Comparison of ENCODE assay signal across 8 cellular contexts in genomic region chr16:30354423-30355143, GRCh38. TPM values are rescaled to one million over a fixed set of nuclear protein-coding genes. Genes with fewer than 3 reads are reported as not detected.
A peak's percentile ranks its signal among the peaks of the same experiment; 100 is the strongest.
DNase-seq lines count a peak whose midpoint lies in the region; ATAC-seq and TF ChIP-seq lines count a peak whose summit lies in the region.

No MANE protein-coding gene starts in this region.

- peaks cover 66% of the 10 kb centered on the region for H3K79me2 ChIP-seq in Loucy (ENCODE audit: insufficient read depth, low read length)

- 3 to 4% methylated on average over 32 to 36 of the region's 36 CpGs for WGBS in mesodermal cell (ENCODE audit: insufficient coverage in 2 of 2), 2 experiments
- WGBS in aorta, 2 donors: 1% methylated on average over 35 to 36 of the region's 36 CpGs

- H3K9me2 ChIP-seq in Loucy (replicated peaks; ENCODE audit: low read depth, low read length): no peaks in the 10 kb centered on the region

- H3K9me3 ChIP-seq in Loucy (ENCODE audit: insufficient read depth, low read depth, low read length) (no peaks in the 10 kb centered on the region), mesodermal cell (ENCODE audit: control insufficient read depth, low read length) (no peaks in the 10 kb centered on the region), aorta (ENCODE audit: control insufficient read depth, low read length) (no peaks in the 10 kb centered on the region)

- peak overlapping the region; percentile 88 for H3K27ac Mint-ChIP-seq in activated CD8-positive, alpha-beta memory T cell treated with anti-CD3 and anti-CD28 coated beads, Interleukin-2, amount 10 ng/mL, durations not matched to agents 7 days and 5 days

- H2AFZ ChIP-seq in Loucy (ENCODE audit: low read length): peak overlapping the region; percentile 80

- H3F3A ChIP-seq in Loucy (ENCODE audit: low read depth): peaks cover 5% of the 10 kb centered on the region; the same call in 1 of the 2 replicates

- peaks cover 44% of the 10 kb centered on the region; the same call in 1 of the 2 replicates for H3K36me3 ChIP-seq in Loucy (ENCODE audit: insufficient read depth, low read length)
- peaks cover 78% of the 10 kb centered on the region for H3K36me3 ChIP-seq in mesodermal cell (ENCODE audit: control insufficient read depth, insufficient read depth, low read length)
- peaks cover 0 to 6% of the 10 kb centered on the region in 2 donors for H3K36me3 ChIP-seq in aorta (ENCODE audit: control insufficient read depth in 1 of 2, insufficient read depth in 2 of 2, low read length in 1 of 2)

- intact Hi-C loops in aorta (cut with DNase I): loop anchor here in 1 of 2 donors (2.0 kb wide), 1 partner anchor 20 kb away; no protein-coding TSS in a partner anchor

- DNase-seq in activated CD8-positive, alpha-beta memory T cell treated with anti-CD3 and anti-CD28 coated beads, Interleukin-2, amount 10 ng/mL, durations not matched to agents 7 days and 5 days: no peak
- DNase-seq in activated CD8-positive, alpha-beta memory T cell treated with anti-CD3 and anti-CD28 coated beads for 24 hours: no peak
- DNase-seq in choroid plexus epithelial cell (ENCODE audit: low read depth): no peak
- DNase-seq in aorta: peak; percentile 51 to 53
- no peak for DNase-seq in stimulated activated naive CD4-positive, alpha-beta T cell treated with Interleukin-2 at 50 U/mL for 16 hours (lab: John Stamatoyannopoulos, UW)
- DNase-seq in inferior parietal cortex (ENCODE audit: extremely low spot score): no peak

- H4K20me1 ChIP-seq in Loucy (ENCODE audit: insufficient read depth, low read length, poor library complexity, severe bottlenecking): peaks cover 12% of the 10 kb centered on the region

- H3K9ac ChIP-seq in Loucy (ENCODE audit: low read depth, low read length, poor library complexity, severe bottlenecking): peak overlapping the region; percentile 88

- H3K4me1 ChIP-seq in Loucy (ENCODE audit: insufficient read depth, low read length, poor library complexity, severe bottlenecking) (peaks cover 28% of the 10 kb centered on the region), mesodermal cell (ENCODE audit: control insufficient read depth, insufficient read depth, low read length, poor library complexity, severe bottlenecking) (peaks cover 13% of the 10 kb centered on the region), aorta (ENCODE audit: control insufficient read depth in 1 of 2, insufficient read depth in 2 of 2, low read length in 2 of 2) (no peaks in the 10 kb centered on the region)

- peaks cover 66% of the 10 kb centered on the region for H3K4me1 Mint-ChIP-seq in activated CD8-positive, alpha-beta memory T cell treated with anti-CD3 and anti-CD28 coated beads, Interleukin-2, amount 10 ng/mL, durations not matched to agents 7 days and 5 days

- peak overlapping the region; percentile 83 for H3K4me2 ChIP-seq in Loucy (ENCODE audit: low read depth, low read length, poor library complexity, severe bottlenecking)

- TF ChIP-seq CTCF in Loucy (conservative IDR thresholded peaks at IDR 0.05; ENCODE audit: low read length) (no peak), choroid plexus epithelial cell (conservative IDR thresholded peaks at IDR 0.05; ENCODE audit: low read depth, low read length) (no peak)

- H3K27ac ChIP-seq in mesodermal cell (ENCODE audit: low read depth, low read length, severe bottlenecking) (peak overlapping the region; percentile 100), aorta (ENCODE audit: low read depth in 1 of 2, low read length in 2 of 2) (peak overlapping the region; percentile 25 to 87)

- H3K9me3 Mint-ChIP-seq in activated CD8-positive, alpha-beta memory T cell treated with anti-CD3 and anti-CD28 coated beads, Interleukin-2, amount 10 ng/mL, durations not matched to agents 7 days and 5 days (ENCODE audit: low read depth): no peaks in the 10 kb centered on the region

- H3K27me3 Mint-ChIP-seq in activated CD8-positive, alpha-beta memory T cell treated with anti-CD3 and anti-CD28 coated beads, Interleukin-2, amount 10 ng/mL, durations not matched to agents 7 days and 5 days: no peaks in the 10 kb centered on the region

- CTCF ChIA-PET in activated CD8-positive, alpha-beta memory T cell treated with anti-CD3 and anti-CD28 coated beads, Interleukin-2, amount 10 ng/mL, durations not matched to agents 7 days and 5 days (lab: Charles Lee): interaction anchor here (0.7 to 1.9 kb wide), 10 partner anchors 9 to 262 kb away, joined by 3 to 8 read pairs (median 4); partner anchors contain the start of genes CORO1A and TBC1D10B

- H3K27me3 ChIP-seq in Loucy (ENCODE audit: insufficient read depth, low read length, poor library complexity, severe bottlenecking) (no peaks in the 10 kb centered on the region), aorta (ENCODE audit: control insufficient read depth in 1 of 2, insufficient read depth in 2 of 2, low read length in 1 of 2) (no peaks in the 10 kb centered on the region)

- peak; percentile 41 for ATAC-seq in activated CD8-positive, alpha-beta memory T cell treated with anti-CD3 and anti-CD28 coated beads, Interleukin-2, amount 10 ng/mL, durations not matched to agents 7 days and 5 days
- peak; percentile 51 for ATAC-seq in aorta (ENCODE audit: low FRiP score)

- peaks cover 30% of the 10 kb centered on the region for H3K36me3 Mint-ChIP-seq in activated CD8-positive, alpha-beta memory T cell treated with anti-CD3 and anti-CD28 coated beads, Interleukin-2, amount 10 ng/mL, durations not matched to agents 7 days and 5 days

- H3K4me3 ChIP-seq in Loucy (ENCODE audit: low read length, poor library complexity, severe bottlenecking) (peak overlapping the region; percentile 90), choroid plexus epithelial cell (ENCODE audit: low read depth, low read length) (peak overlapping the region; percentile 98), mesodermal cell (ENCODE audit: extremely low read depth, insufficient read depth, low read length, poor library complexity, severe bottlenecking) (peak overlapping the region; percentile 94), aorta (ENCODE audit: low read length in 2 of 2) (peak overlapping the region; percentile 81 to 82)

- peak overlapping the region; percentile 93 for H3K4me3 Mint-ChIP-seq in activated CD8-positive, alpha-beta memory T cell treated with anti-CD3 and anti-CD28 coated beads, Interleukin-2, amount 10 ng/mL, durations not matched to agents 7 days and 5 days

RNA-seq across cellular contexts. Expression of gene CD2BP2, which starts 0.5 kb away (rescaled TPM):
- total RNA-seq in activated CD8-positive, alpha-beta memory T cell treated with anti-CD3 and anti-CD28 coated beads, Interleukin-2, amount 10 ng/mL, durations not matched to agents 7 days and 5 days: 10 to 100 TPM; 70.0 to 94.9 TPM
- polyA plus RNA-seq in mesodermal cell (2013, experiment 1 of 2): 30.5 TPM
- 32.0 TPM for polyA plus RNA-seq in mesodermal cell (2013, experiment 2 of 2)
- 10 to 100 TPM; 42.6 to 51.3 TPM for total RNA-seq in aorta
- polyA plus RNA-seq in aorta: 10 to 100 TPM; 23.4 to 51.1 TPM

RNA-seq across cellular contexts. Expression of gene TBC1D10B, which starts 15.7 kb away (rescaled TPM):
- total RNA-seq in activated CD8-positive, alpha-beta memory T cell treated with anti-CD3 and anti-CD28 coated beads, Interleukin-2, amount 10 ng/mL, durations not matched to agents 7 days and 5 days: 10 to 100 TPM; 84.1 to 87.3 TPM
- polyA plus RNA-seq in mesodermal cell (2013, experiment 1 of 2): 29.0 TPM
- polyA plus RNA-seq in mesodermal cell (2013, experiment 2 of 2): 24.5 TPM
- 10 to 100 TPM; 30.7 to 38.0 TPM for total RNA-seq in aorta
- 10 to 100 TPM; 10.3 to 22.2 TPM for polyA plus RNA-seq in aorta

RNA-seq across cellular contexts. Expression of gene MYL11, which starts 20.0 kb away (rescaled TPM):
- total RNA-seq in activated CD8-positive, alpha-beta memory T cell treated with anti-CD3 and anti-CD28 coated beads, Interleukin-2, amount 10 ng/mL, durations not matched to agents 7 days and 5 days: 1 to 10 TPM in 1 of 2 experiments, not detected in 1; 1.0 TPM
- polyA plus RNA-seq in mesodermal cell (2013, experiment 1 of 2): 0.92 TPM
- polyA plus RNA-seq in mesodermal cell (2013, experiment 2 of 2): 1.0 TPM
- total RNA-seq in aorta: not detected
- under 1 TPM in 1 of 2 donors, not detected in 1; 0.26 TPM for polyA plus RNA-seq in aorta

RNA-seq across cellular contexts. Expression of gene SEPTIN1, which starts 27.8 kb away (rescaled TPM):
- total RNA-seq in activated CD8-positive, alpha-beta memory T cell treated with anti-CD3 and anti-CD28 coated beads, Interleukin-2, amount 10 ng/mL, durations not matched to agents 7 days and 5 days: 100 to 1,000 TPM; 259 to 278 TPM
- polyA plus RNA-seq in mesodermal cell (2013, experiment 1 of 2): 1.6 TPM
- polyA plus RNA-seq in mesodermal cell (2013, experiment 2 of 2): 2.2 TPM
- total RNA-seq in aorta: 1 to 10 TPM; 2.8 to 6.1 TPM
- polyA plus RNA-seq in aorta: 1 to 10 TPM; 1.0 to 2.6 TPM

RNA-seq across cellular contexts. Expression of gene ZNF48, which starts 40.6 kb away (rescaled TPM):
- total RNA-seq in activated CD8-positive, alpha-beta memory T cell treated with anti-CD3 and anti-CD28 coated beads, Interleukin-2, amount 10 ng/mL, durations not matched to agents 7 days and 5 days: 10 to 100 TPM; 13.7 to 15.6 TPM
- 18.9 TPM for polyA plus RNA-seq in mesodermal cell (2013, experiment 1 of 2)
- 14.7 TPM for polyA plus RNA-seq in mesodermal cell (2013, experiment 2 of 2)
- total RNA-seq in aorta: 1 to 10 TPM; 6.2 to 7.4 TPM
- polyA plus RNA-seq in aorta: 1 to 10 TPM; 3.4 to 4.9 TPM

Comparison
In these comparisons a context has a peak if more than half of its experiments do, and no peak if none do; other contexts are left out.
1. DNase-seq: peak in aorta (2 of 2); none in activated CD8-positive, alpha-beta memory T cell treated with anti-CD3 and anti-CD28 coated beads, Interleukin-2, amount 10 ng/mL, durations not matched to agents 7 days and 5 days (single experiment), activated CD8-positive, alpha-beta memory T cell treated with anti-CD3 and anti-CD28 coated beads for 24 hours (single experiment), choroid plexus epithelial cell (single experiment), stimulated activated naive CD4-positive, alpha-beta T cell treated with Interleukin-2 at 50 U/mL for 16 hours (single experiment) and inferior parietal cortex (single experiment).
2. Peak in every context shown above with its lines, with median percentiles within 50 percentile points of each other: H3K4me3 ChIP-seq.